Comparison of ENCODE assay signal across 7 cellular contexts in genomic region chr2:172120-172519, GRCh38.
A peak's percentile ranks its signal among the peaks of the same experiment; 100 is the strongest.
DNase-seq lines count a peak whose midpoint lies in the region; ATAC-seq, FAIRE-seq and TF ChIP-seq lines count a peak whose summit lies in the region.
"Not testable (repeated sequence)": the region's sequence is repeated elsewhere in the genome, so short reads cannot be mapped to it uniquely, and the experiment has no call there.

No MANE protein-coding gene starts in this region.

- TF ChIP-seq EP300 in SK-N-SH (IDR thresholded peaks at IDR 0.05; ENCODE audit: borderline replicate concordance in 1 of 2, low read depth in 1 of 2, low read length in 1 of 2) = not testable (repeated sequence)

- H3K4me2 ChIP-seq in DND-41 (ENCODE audit: insufficient read depth, low read length); SK-N-SH: not testable (repeated sequence)

- H3F3A ChIP-seq in SK-N-SH (replicated peaks; ENCODE audit: insufficient read depth) = not testable (repeated sequence)

- H3K27me3 ChIP-seq in DND-41 (ENCODE audit: insufficient read depth, low read length, poor library complexity); SK-N-SH (ENCODE audit: insufficient read depth); bronchial epithelial cell (ENCODE audit: control insufficient read depth, insufficient read depth, low read length); lower lobe of right lung (ENCODE audit: low read depth); psoas muscle (ENCODE audit: insufficient read depth in 3 of 3, low read length in 2 of 3): not testable (repeated sequence)

- not testable (repeated sequence) for H2AFZ ChIP-seq in DND-41 (ENCODE audit: low read depth, low read length); SK-N-SH (ENCODE audit: low read depth)

- ATAC-seq in DND-41 (ENCODE audit: insufficient read depth, low read depth) = not testable (repeated sequence)
- peak; percentile 77 for ATAC-seq in left ventricle myocardium superior
- peak; percentile 81 to 83 for ATAC-seq in lower lobe of right lung
- ATAC-seq in psoas muscle = peak in 3 of 4 donors; percentile 37 to 55 (median 51)

- peaks cover 18% of the 10 kb centered on the region for H3K4me1 ChIP-seq in DND-41 (ENCODE audit: insufficient read depth, low read length)
- H3K4me1 ChIP-seq in SK-N-SH (ENCODE audit: control insufficient read depth in 1 of 2, insufficient read depth in 2 of 2, low read depth in 1 of 2, low read length in 1 of 2); lower lobe of right lung; psoas muscle: not testable (repeated sequence)

- not testable (repeated sequence) for H3K36me3 ChIP-seq in DND-41 (ENCODE audit: insufficient read depth, low read length); SK-N-SH (replicated peaks in 1 of 2; ENCODE audit: control insufficient read depth in 1 of 2, insufficient read depth in 2 of 2, low read length in 1 of 2); bronchial epithelial cell (ENCODE audit: control insufficient read depth, insufficient read depth, low read length); lower lobe of right lung; psoas muscle (ENCODE audit: insufficient read depth in 1 of 2, low read depth in 1 of 2)

- H3K4me3 ChIP-seq in DND-41 (ENCODE audit: low read depth in 1 of 2, low read length in 2 of 2); SK-N-SH (ENCODE audit: low read depth in 2 of 2, low read length in 1 of 2); bronchial epithelial cell (ENCODE audit: low read depth, low read length); lower lobe of right lung; psoas muscle: not testable (repeated sequence)

- CTCF ChIA-PET in SK-N-SH (lab: Yijun Ruan, JAX) = interaction anchor here (0.6 to 1.5 kb wide), 3 partner anchors 118 to 1653 kb away, joined by 3 read pairs; no protein-coding TSS in a partner anchor

- not testable (repeated sequence) for H3K9me3 ChIP-seq in DND-41 (ENCODE audit: insufficient read depth, low read length, severe bottlenecking); SK-N-SH; lower lobe of right lung; psoas muscle

- intact Hi-C loops in left ventricle myocardium superior (cut with micrococcal nuclease); lower lobe of right lung (cut with DNase I); psoas muscle (cut with DNase I): not testable (repeated sequence)

- POLR2A ChIA-PET in SK-N-SH (lab: Yijun Ruan, JAX) = not testable (repeated sequence)

- TF ChIP-seq CTCF in DND-41 (IDR thresholded peaks at IDR 0.05; ENCODE audit: borderline replicate concordance, extremely low read depth, low read length, poor library complexity, severe bottlenecking) (peak; percentile 22), bronchial epithelial cell (IDR thresholded peaks at IDR 0.05; ENCODE audit: insufficient read depth, low read length, severe bottlenecking) (peak; percentile 4), lower lobe of right lung (IDR thresholded peaks at IDR 0.05) (peak; percentile 51), psoas muscle (IDR thresholded peaks at IDR 0.05) (peak; percentile 40)
- not testable (repeated sequence) for TF ChIP-seq CTCF in SK-N-SH (IDR thresholded peaks at IDR 0.05)

- not testable (repeated sequence) for DNase-seq in DND-41; SK-N-SH; bronchial epithelial cell (ENCODE audit: low read depth); lower lobe of right lung; psoas muscle
- DNase-seq in M059J (ENCODE audit: low read depth) (peak; percentile 35), left ventricle myocardium superior (peak; percentile 44)

- 20% methylated on average over 9 of the region's 9 CpGs for WGBS in SK-N-SH (ENCODE audit: low lambda C conversion rate)
- WGBS in psoas muscle, 3 donors = 47 to 63% (median 55%) methylated on average over 9 of the region's 9 CpGs

- H3K9ac ChIP-seq in DND-41 (ENCODE audit: low read depth, low read length); SK-N-SH: not testable (repeated sequence)

- not testable (repeated sequence) for H3K27ac ChIP-seq in DND-41 (ENCODE audit: low read length); SK-N-SH (ENCODE audit: low read depth in 2 of 2, low read length in 1 of 2); lower lobe of right lung; psoas muscle

- peak; percentile 39; the same call in 1 of the 2 replicates for TF ChIP-seq RAD21 in SK-N-SH (IDR thresholded peaks at IDR 0.05; ENCODE audit: low read length)

- H3K9me2 ChIP-seq in SK-N-SH = not testable (repeated sequence)

- not testable (repeated sequence) for H3K79me2 ChIP-seq in DND-41 (ENCODE audit: insufficient read depth, low read length); SK-N-SH (ENCODE audit: insufficient read depth)

- not testable (repeated sequence) for FAIRE-seq in bronchial epithelial cell (lab: Jason Lieb, UNC)

- not testable (repeated sequence) for H4K20me1 ChIP-seq in DND-41 (ENCODE audit: insufficient read depth, low read length); SK-N-SH (ENCODE audit: insufficient read depth)
